Comparison of ENCODE assay signal across 8 cellular contexts in genomic region chr12:50024227-50024626, GRCh38. TPM values are rescaled to one million over a fixed set of nuclear protein-coding genes. Genes with fewer than 3 reads are reported as not detected.
A peak's percentile ranks its signal among the peaks of the same experiment; 100 is the strongest.
DNase-seq lines count a peak whose midpoint lies in the region; ATAC-seq and TF ChIP-seq lines count a peak whose summit lies in the region.

No MANE protein-coding gene starts in this region.

- TF ChIP-seq CTCF in fibroblast of mammary gland (conservative IDR thresholded peaks at IDR 0.05; ENCODE audit: control insufficient read depth, insufficient read depth, low read depth, low read length) (no peak), smooth muscle cell (IDR thresholded peaks at IDR 0.05; ENCODE audit: borderline replicate concordance, insufficient read depth, poor library complexity, severe bottlenecking) (no peak)

- peak overlapping the region; percentile 90 for H3K4me2 ChIP-seq in smooth muscle cell

- H3K36me3 Mint-ChIP-seq in activated T-cell treated with anti-CD3 and anti-CD28 coated beads, Interleukin-2, amount 50 U/mL, for 4 hours (ENCODE audit: insufficient read depth), result no peaks in the 10 kb centered on the region
- peaks cover 6% of the 10 kb centered on the region for H3K36me3 Mint-ChIP-seq in T-helper 17 cell (ENCODE audit: low read depth)

- DNase-seq in activated T-cell treated with anti-CD3 and anti-CD28 coated beads, Interleukin-2, amount 50 U/mL, for 4 hours, result no peak
- no peak for DNase-seq in activated T-cell treated with anti-CD3 and anti-CD28 coated beads, Interleukin-2, amount 50 U/mL, for 48 hours
- DNase-seq in T-helper 17 cell, result no peak
- DNase-seq in fibroblast of mammary gland (ENCODE audit: low read depth), result no peak
- DNase-seq in smooth muscle cell (lab: John Stamatoyannopoulos, UW; ENCODE audit: unreplicated experiment), result no peak
- DNase-seq in DMS153 (lab: John Stamatoyannopoulos, UW), result no peak
- DNase-seq in stimulated activated CD4-positive, alpha-beta T cell treated with anti-CD3 and anti-CD28 coated beads, Interleukin-2, amount 100 ng/mL, for 24 hours, result no peak
- DNase-seq in DMS153 treated with DMSO at 0.1 percent for 48 hours (lab: John Stamatoyannopoulos, UW; ENCODE audit: unreplicated experiment), result no peak

- peaks cover 2% of the 10 kb centered on the region for H3K9me3 Mint-ChIP-seq in activated T-cell treated with anti-CD3 and anti-CD28 coated beads, Interleukin-2, amount 50 U/mL, for 4 hours

- 71% methylated on average over 8 of the region's 8 CpGs for WGBS in smooth muscle cell (ENCODE audit: low lambda C conversion rate)

- no peaks in the 10 kb centered on the region for H3K36me3 ChIP-seq in smooth muscle cell (ENCODE audit: low read depth)

- peak overlapping the region; percentile 93 for H3K27ac Mint-ChIP-seq in T-helper 17 cell

- H4K20me1 ChIP-seq in smooth muscle cell (ENCODE audit: low read depth), result no peaks in the 10 kb centered on the region

- peak overlapping the region; percentile 79 for H3K9ac ChIP-seq in smooth muscle cell (ENCODE audit: low read depth)

- H3K4me1 Mint-ChIP-seq in activated T-cell treated with anti-CD3 and anti-CD28 coated beads, Interleukin-2, amount 50 U/mL, for 4 hours (ENCODE audit: low read depth), result peaks cover 17% of the 10 kb centered on the region
- H3K4me1 Mint-ChIP-seq in T-helper 17 cell, result peaks cover 17% of the 10 kb centered on the region

- peaks cover 7% of the 10 kb centered on the region for H3K4me1 ChIP-seq in smooth muscle cell (ENCODE audit: low read depth)

- H3F3A ChIP-seq in smooth muscle cell (ENCODE audit: low read depth), result no peaks in the 10 kb centered on the region

- no peaks in the 10 kb centered on the region for H3K27me3 Mint-ChIP-seq in activated T-cell treated with anti-CD3 and anti-CD28 coated beads, Interleukin-2, amount 50 U/mL, for 4 hours (ENCODE audit: low read depth)
- H3K27me3 Mint-ChIP-seq in T-helper 17 cell, result no peaks in the 10 kb centered on the region

- H3K9me3 ChIP-seq in T-helper 17 cell (ENCODE audit: control insufficient read depth, low read length, poor library complexity, severe bottlenecking) (no peaks in the 10 kb centered on the region), smooth muscle cell (replicated peaks; ENCODE audit: low read depth) (no peaks in the 10 kb centered on the region)

- H3K27ac ChIP-seq in smooth muscle cell (ENCODE audit: low read depth), result no peak overlapping the region

- H3K79me2 ChIP-seq in smooth muscle cell (ENCODE audit: low read depth), result peaks cover 55% of the 10 kb centered on the region

- ATAC-seq in activated T-cell treated with anti-CD3 and anti-CD28 coated beads, Interleukin-2, amount 50 U/mL, for 4 hours, result no peak
- no peak for ATAC-seq in T-helper 17 cell

- peak overlapping the region; percentile 86 for H2AFZ ChIP-seq in smooth muscle cell (ENCODE audit: low read depth)

- peak overlapping the region; percentile 98 for H3K4me3 Mint-ChIP-seq in activated T-cell treated with anti-CD3 and anti-CD28 coated beads, Interleukin-2, amount 50 U/mL, for 4 hours
- peak overlapping the region; percentile 100 for H3K4me3 Mint-ChIP-seq in T-helper 17 cell

- H3K27me3 ChIP-seq in smooth muscle cell (ENCODE audit: low read depth), result no peaks in the 10 kb centered on the region

- H3K4me3 ChIP-seq in fibroblast of mammary gland (ENCODE audit: control insufficient read depth, low read depth, low read length) (peak overlapping the region; percentile 90), smooth muscle cell (peak overlapping the region; percentile 83)

RNA-seq across cellular contexts. Expression of gene RACGAP1, which starts 1.1 kb away (rescaled TPM):
- total RNA-seq in activated T-cell treated with anti-CD3 and anti-CD28 coated beads, Interleukin-2, amount 50 U/mL, for 4 hours, result 10 to 100 TPM; 22.6 to 26.0 (median 25.6) TPM
- total RNA-seq in T-helper 17 cell (1 to 10 TPM; 6.8 to 7.3 TPM), smooth muscle cell (18.3 and 52.3 TPM in 2 replicates)
- 11.4 and 13.7 TPM in 2 replicates for polyA plus RNA-seq in smooth muscle cell

RNA-seq across cellular contexts. Expression of gene ASIC1, which starts 33.2 kb away (rescaled TPM):
- 1 to 10 TPM; 2.8 to 8.4 (median 7.7) TPM for total RNA-seq in activated T-cell treated with anti-CD3 and anti-CD28 coated beads, Interleukin-2, amount 50 U/mL, for 4 hours
- total RNA-seq in T-helper 17 cell (1 to 10 TPM in 1 of 2 donors, under 1 TPM in 1; 0.17 to 1.1 TPM), smooth muscle cell (0.36 and 0.45 TPM in 2 replicates)
- 0.69 and 1.5 TPM in 2 replicates for polyA plus RNA-seq in smooth muscle cell

RNA-seq across cellular contexts. Expression of gene AQP6, which starts 51.5 kb away (rescaled TPM):
- total RNA-seq in activated T-cell treated with anti-CD3 and anti-CD28 coated beads, Interleukin-2, amount 50 U/mL, for 4 hours, result not detected
- total RNA-seq in T-helper 17 cell, result not detected
- not detected in 2 replicates for total RNA-seq in smooth muscle cell
- polyA plus RNA-seq in smooth muscle cell, result not detected in 2 replicates
